Comparison of ENCODE assay signal across 8 cellular contexts in genomic region chr3:38347421-38348200, GRCh38. TPM values are rescaled to one million over a fixed set of nuclear protein-coding genes. Genes with fewer than 3 reads are reported as not detected.
A peak's percentile ranks its signal among the peaks of the same experiment; 100 is the strongest.
DNase-seq lines count a peak whose midpoint lies in the region; ATAC-seq and TF ChIP-seq lines count a peak whose summit lies in the region.

No MANE protein-coding gene starts in this region.

- no peak for TF ChIP-seq CTCF in DND-41 (IDR thresholded peaks at IDR 0.05; ENCODE audit: borderline replicate concordance, extremely low read depth, low read length, poor library complexity, severe bottlenecking)
- no peak for TF ChIP-seq CTCF in OCI-LY1 (IDR thresholded peaks at IDR 0.05; ENCODE audit: low read length)
- no peak for TF ChIP-seq CTCF in epithelial cell of esophagus (IDR thresholded peaks at IDR 0.05; ENCODE audit: insufficient read depth, low read depth, low read length, missing control alignments)
- TF ChIP-seq CTCF in parathyroid adenoma (IDR thresholded peaks at IDR 0.05): no peak
- TF ChIP-seq CTCF in thyroid gland (IDR thresholded peaks at IDR 0.05): no peak

- intact Hi-C loops in thyroid gland (cut with DNase I): loop anchor here (10.0 kb wide), 1 partner anchor 213 kb away; the partner anchor contains the start of genes ACAA1 and MYD88

- H3K36me3 ChIP-seq in DND-41 (ENCODE audit: insufficient read depth, low read length) (peaks cover 9% of the 10 kb centered on the region), OCI-LY1 (ENCODE audit: insufficient read depth, low read length) (peaks cover 32% of the 10 kb centered on the region), parathyroid adenoma (ENCODE audit: control insufficient read depth, insufficient read depth, low read length) (no peaks in the 10 kb centered on the region), thyroid gland (no peaks in the 10 kb centered on the region)

- H3K79me2 ChIP-seq in DND-41 (ENCODE audit: insufficient read depth, low read length) (peaks cover 7% of the 10 kb centered on the region), OCI-LY1 (ENCODE audit: insufficient read depth, low read length) (no peaks in the 10 kb centered on the region), parathyroid adenoma (no peaks in the 10 kb centered on the region)

- H2AFZ ChIP-seq in DND-41 (ENCODE audit: low read depth, low read length) (peak overlapping the region; percentile 96), OCI-LY1 (ENCODE audit: low read length) (peak overlapping the region; percentile 43; the same call in 1 of the 2 replicates), parathyroid adenoma (peak overlapping the region; percentile 95)

- ATAC-seq in DND-41 (ENCODE audit: insufficient read depth, low read depth) (no peak), HG02870 (IDR thresholded peaks at IDR 0.05; ENCODE audit: unreplicated experiment) (no peak), HG02623 (IDR thresholded peaks at IDR 0.05; ENCODE audit: unreplicated experiment) (no peak)

- no peaks in the 10 kb centered on the region for H3K9me2 ChIP-seq in OCI-LY1 (ENCODE audit: low read depth, low read length)

- H3K9me3 ChIP-seq in DND-41 (ENCODE audit: insufficient read depth, low read length, severe bottlenecking): no peaks in the 10 kb centered on the region
- no peaks in the 10 kb centered on the region for H3K9me3 ChIP-seq in OCI-LY1 (ENCODE audit: low read length)
- no peaks in the 10 kb centered on the region for H3K9me3 ChIP-seq in parathyroid adenoma (ENCODE audit: control insufficient read depth, low read length)
- no peaks in the 10 kb centered on the region for H3K9me3 ChIP-seq in thyroid gland

- TF ChIP-seq POLR2A in thyroid gland (IDR thresholded peaks at IDR 0.05): no peak

- H4K20me1 ChIP-seq in DND-41 (ENCODE audit: insufficient read depth, low read length): no peaks in the 10 kb centered on the region
- no peaks in the 10 kb centered on the region for H4K20me1 ChIP-seq in OCI-LY1 (ENCODE audit: insufficient read depth, low read length)

- H3K27ac ChIP-seq in DND-41 (ENCODE audit: low read length) (peak overlapping the region; percentile 64; the same call in 1 of the 2 replicates), OCI-LY1 (ENCODE audit: low read depth, low read length, poor library complexity, severe bottlenecking) (no peak overlapping the region), parathyroid adenoma (no peak overlapping the region), thyroid gland (no peak overlapping the region)

- H3K4me2 ChIP-seq in DND-41 (ENCODE audit: insufficient read depth, low read length) (peak overlapping the region; percentile 89), OCI-LY1 (ENCODE audit: low read length) (peak overlapping the region; percentile 86), parathyroid adenoma (ENCODE audit: low read length) (peak overlapping the region; percentile 80)

- WGBS in thyroid gland, 2 donors: 87 to 88% methylated on average over 19 of the region's 19 CpGs

- DNase-seq in DND-41 (no peak), epithelial cell of esophagus (ENCODE audit: low read depth) (no peak), thyroid gland (no peak), dermis blood vessel endothelial cell (no peak)

- H3K4me1 ChIP-seq in DND-41 (ENCODE audit: insufficient read depth, low read length): peaks cover 34% of the 10 kb centered on the region
- peaks cover 13% of the 10 kb centered on the region for H3K4me1 ChIP-seq in OCI-LY1 (ENCODE audit: insufficient read depth, low read length, severe bottlenecking)
- peaks cover 2% of the 10 kb centered on the region for H3K4me1 ChIP-seq in parathyroid adenoma
- H3K4me1 ChIP-seq in thyroid gland: peaks cover 0 to 11% of the 10 kb centered on the region in 2 donors

- H3K4me3 ChIP-seq in DND-41 (ENCODE audit: low read depth in 1 of 2, low read length in 2 of 2): peak overlapping the region; percentile 60 to 85; a peak in 3 of 4 replicates
- H3K4me3 ChIP-seq in OCI-LY1 (ENCODE audit: low read depth, low read length, poor library complexity, severe bottlenecking): peak overlapping the region; percentile 94
- H3K4me3 ChIP-seq in epithelial cell of esophagus (ENCODE audit: low read length): peak overlapping the region; percentile 62
- H3K4me3 ChIP-seq in parathyroid adenoma (ENCODE audit: low read depth, low read length): no peak overlapping the region
- H3K4me3 ChIP-seq in thyroid gland (replicated peaks in 1 of 3): peak overlapping the region in 1 of 3 donors; percentile 61

- no peaks in the 10 kb centered on the region for H3F3A ChIP-seq in OCI-LY1 (ENCODE audit: insufficient read depth, low read length)

- H3K9ac ChIP-seq in DND-41 (ENCODE audit: low read depth, low read length) (peak overlapping the region; percentile 87), OCI-LY1 (ENCODE audit: low read length) (peak overlapping the region; percentile 94), parathyroid adenoma (no peak overlapping the region)

- H3K27me3 ChIP-seq in DND-41 (ENCODE audit: insufficient read depth, low read length, poor library complexity) (no peaks in the 10 kb centered on the region), OCI-LY1 (ENCODE audit: insufficient read depth, low read length) (no peaks in the 10 kb centered on the region), parathyroid adenoma (ENCODE audit: control insufficient read depth, insufficient read depth, low read length) (no peaks in the 10 kb centered on the region), thyroid gland (no peaks in the 10 kb centered on the region)

RNA-seq across cellular contexts. Expression of gene XYLB, which starts 1.0 kb away (rescaled TPM):
- total RNA-seq in thyroid gland (1 to 10 TPM in 3 of 4 donors, under 1 TPM in 1; 0.78 to 1.7 (median 1.1) TPM), dermis blood vessel endothelial cell (1.7 and 2.1 TPM in 2 replicates)

Comparison
In these comparisons a context has a peak if more than half of its experiments do, and no peak if none do; other contexts are left out.
1. H2AFZ ChIP-seq: peak in every context shown above with its lines; median percentile 96 in DND-41; 95 in parathyroid adenoma; 43 in OCI-LY1.